1 cellular context compared by ENCODE assay signal in the genomic region with DNA sequence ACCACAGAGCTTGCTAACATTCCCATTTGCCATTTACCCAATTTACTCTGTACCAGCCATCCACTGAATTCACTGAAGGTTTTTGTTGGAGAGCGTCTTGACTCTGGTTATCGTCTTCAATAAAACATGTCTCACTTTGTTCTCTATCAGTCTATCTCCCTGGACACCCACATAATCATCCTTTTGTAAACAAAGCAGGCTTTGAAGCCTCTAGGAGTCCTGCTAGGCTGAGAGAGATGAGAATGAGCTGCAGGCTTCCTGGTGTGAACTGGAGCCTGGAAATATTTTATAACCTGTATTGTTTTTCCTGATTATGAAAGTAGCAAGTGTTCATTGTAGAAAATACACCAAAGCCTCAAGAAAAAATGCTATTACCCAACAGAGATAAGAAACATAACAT.
A peak's percentile ranks its signal among the peaks of the same experiment; 100 is the strongest.
TF ChIP-seq lines count a peak whose summit lies in the region.

No MANE protein-coding gene starts in this region.

TF ChIP-seq in HEK293, 187 proteins besides CTCF, POLR2A, EP300 and RAD21 (continued from another document):
- TF ChIP-seq ZNF843 (tag by site-specific recombination; IDR thresholded peaks at IDR 0.05) (0 out of 2 replicates have a peak, but pooled peaks have one; percentile 42), ZNF654 (tag by site-specific recombination; IDR thresholded peaks at IDR 0.05; ENCODE audit: low read depth) (no peak), ZNF112 (tag by site-specific recombination; IDR thresholded peaks at IDR 0.05) (no peak), EGR2 (tag by site-specific recombination; IDR thresholded peaks at IDR 0.05; ENCODE audit: low read depth) (peak; percentile 48; the same call in 1 of the 2 replicates), ZIC2 (tag by site-specific recombination; IDR thresholded peaks at IDR 0.05) (peak; percentile 88), ZNF214 (tag by site-specific recombination; IDR thresholded peaks at IDR 0.05; ENCODE audit: borderline replicate concordance) (no peak), ZNF423 (tag by site-specific recombination; IDR thresholded peaks at IDR 0.05) (peak; percentile 42; the same call in 1 of the 2 replicates), ZNF837 (tag by site-specific recombination; IDR thresholded peaks at IDR 0.05) (no peak), ZNF785 (tag by site-specific recombination; IDR thresholded peaks at IDR 0.05) (no peak), ZNF155 (tag by site-specific recombination; IDR thresholded peaks at IDR 0.05) (no peak), GLIS2 (tag by site-specific recombination; IDR thresholded peaks at IDR 0.05) (no peak), ZNF777 (tag by site-specific recombination; IDR thresholded peaks at IDR 0.05; ENCODE audit: borderline replicate concordance) (no peak), ZNF169 (tag by site-specific recombination; IDR thresholded peaks at IDR 0.05) (no peak), SCRT2 (tag by site-specific recombination; IDR thresholded peaks at IDR 0.05) (no peak), KLF1 (tag by site-specific recombination; IDR thresholded peaks at IDR 0.05) (no peak), HOXD13 (CRISPR knock-in tag; IDR thresholded peaks at IDR 0.05; ENCODE audit: borderline replicate concordance) (no peak), ZNF133 (tag by site-specific recombination; IDR thresholded peaks at IDR 0.05) (no peak), ZNF157 (tag by site-specific recombination; IDR thresholded peaks at IDR 0.05) (no peak), ZNF596 (tag by site-specific recombination; IDR thresholded peaks at IDR 0.05) (0 out of 2 replicates have a peak, but pooled peaks have one; percentile 23), ZNF629 (tag by site-specific recombination; IDR thresholded peaks at IDR 0.05) (no peak), ZNF221 (tag by site-specific recombination; IDR thresholded peaks at IDR 0.05; ENCODE audit: borderline replicate concordance) (no peak), ZNF23 (tag by site-specific recombination; IDR thresholded peaks at IDR 0.05; ENCODE audit: borderline replicate concordance) (no peak), ZNF146 (tag by site-specific recombination; IDR thresholded peaks at IDR 0.05) (no peak), ZBTB7A (tag by site-specific recombination; IDR thresholded peaks at IDR 0.05; ENCODE audit: low read depth) (no peak), BCL6B (tag by site-specific recombination; IDR thresholded peaks at IDR 0.05) (peak; percentile 58), ZNF274 (IDR thresholded peaks at IDR 0.05; ENCODE audit: low read length) (no peak), ZNF274 (tag by site-specific recombination; IDR thresholded peaks at IDR 0.05; ENCODE audit: borderline replicate concordance) (no peak), HIC1 (tag by site-specific recombination; IDR thresholded peaks at IDR 0.05) (0 out of 2 replicates have a peak, but pooled peaks have one; percentile 37), ZFHX2 (tag by site-specific recombination; conservative IDR thresholded peaks at IDR 0.05) (peak; percentile 43), TCF7L2 (IDR thresholded peaks at IDR 0.05; ENCODE audit: borderline replicate concordance, low read depth, low read length) (peak; percentile 98), ZFP37 (tag by site-specific recombination; IDR thresholded peaks at IDR 0.05) (no peak), ZNF692 (tag by site-specific recombination; IDR thresholded peaks at IDR 0.05) (no peak), FEZF1 (tag by site-specific recombination; IDR thresholded peaks at IDR 0.05) (peak; percentile 78)
- TF ChIP-seq, protein P1, sequence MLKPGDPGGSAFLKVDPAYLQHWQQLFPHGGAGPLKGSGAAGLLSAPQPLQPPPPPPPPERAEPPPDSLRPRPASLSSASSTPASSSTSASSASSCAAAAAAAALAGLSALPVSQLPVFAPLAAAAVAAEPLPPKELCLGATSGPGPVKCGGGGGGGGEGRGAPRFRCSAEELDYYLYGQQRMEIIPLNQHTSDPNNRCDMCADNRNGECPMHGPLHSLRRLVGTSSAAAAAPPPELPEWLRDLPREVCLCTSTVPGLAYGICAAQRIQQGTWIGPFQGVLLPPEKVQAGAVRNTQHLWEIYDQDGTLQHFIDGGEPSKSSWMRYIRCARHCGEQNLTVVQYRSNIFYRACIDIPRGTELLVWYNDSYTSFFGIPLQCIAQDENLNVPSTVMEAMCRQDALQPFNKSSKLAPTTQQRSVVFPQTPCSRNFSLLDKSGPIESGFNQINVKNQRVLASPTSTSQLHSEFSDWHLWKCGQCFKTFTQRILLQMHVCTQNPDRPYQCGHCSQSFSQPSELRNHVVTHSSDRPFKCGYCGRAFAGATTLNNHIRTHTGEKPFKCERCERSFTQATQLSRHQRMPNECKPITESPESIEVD (tag by site-specific recombination; IDR thresholded peaks at IDR 0.05): peak; percentile 60
- TF ChIP-seq, protein P2, sequence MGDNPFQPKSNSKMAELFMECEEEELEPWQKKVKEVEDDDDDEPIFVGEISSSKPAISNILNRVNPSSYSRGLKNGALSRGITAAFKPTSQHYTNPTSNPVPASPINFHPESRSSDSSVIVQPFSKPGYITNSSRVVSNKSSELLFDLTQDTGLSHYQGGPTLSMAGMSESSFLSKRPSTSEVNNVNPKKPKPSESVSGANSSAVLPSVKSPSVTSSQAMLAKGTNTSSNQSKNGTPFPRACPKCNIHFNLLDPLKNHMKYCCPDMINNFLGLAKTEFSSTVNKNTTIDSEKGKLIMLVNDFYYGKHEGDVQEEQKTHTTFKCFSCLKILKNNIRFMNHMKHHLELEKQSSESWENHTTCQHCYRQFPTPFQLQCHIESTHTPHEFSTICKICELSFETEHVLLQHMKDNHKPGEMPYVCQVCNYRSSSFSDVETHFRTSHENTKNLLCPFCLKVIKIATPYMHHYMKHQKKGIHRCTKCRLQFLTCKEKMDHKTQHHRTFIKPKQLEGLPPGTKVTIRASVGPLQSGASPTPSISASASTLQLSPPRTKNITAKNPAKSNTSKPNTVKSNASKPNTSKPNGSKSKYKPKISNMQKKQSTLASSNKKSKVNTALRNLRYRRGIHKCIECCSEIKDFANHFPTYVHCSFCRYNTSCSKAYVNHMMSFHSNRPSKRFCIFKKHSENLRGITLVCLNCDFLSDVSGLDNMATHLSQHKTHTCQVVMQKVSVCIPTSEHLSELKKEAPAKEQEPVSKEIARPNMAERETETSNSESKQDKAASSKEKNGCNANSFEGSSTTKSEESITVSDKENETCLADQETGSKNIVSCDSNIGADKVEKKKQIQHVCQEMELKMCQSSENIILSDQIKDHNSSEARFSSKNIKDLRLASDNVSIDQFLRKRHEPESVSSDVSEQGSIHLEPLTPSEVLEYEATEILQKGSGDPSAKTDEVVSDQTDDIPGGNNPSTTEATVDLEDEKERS (tag by site-specific recombination; IDR thresholded peaks at IDR 0.05): no peak
- TF ChIP-seq, protein P3, sequence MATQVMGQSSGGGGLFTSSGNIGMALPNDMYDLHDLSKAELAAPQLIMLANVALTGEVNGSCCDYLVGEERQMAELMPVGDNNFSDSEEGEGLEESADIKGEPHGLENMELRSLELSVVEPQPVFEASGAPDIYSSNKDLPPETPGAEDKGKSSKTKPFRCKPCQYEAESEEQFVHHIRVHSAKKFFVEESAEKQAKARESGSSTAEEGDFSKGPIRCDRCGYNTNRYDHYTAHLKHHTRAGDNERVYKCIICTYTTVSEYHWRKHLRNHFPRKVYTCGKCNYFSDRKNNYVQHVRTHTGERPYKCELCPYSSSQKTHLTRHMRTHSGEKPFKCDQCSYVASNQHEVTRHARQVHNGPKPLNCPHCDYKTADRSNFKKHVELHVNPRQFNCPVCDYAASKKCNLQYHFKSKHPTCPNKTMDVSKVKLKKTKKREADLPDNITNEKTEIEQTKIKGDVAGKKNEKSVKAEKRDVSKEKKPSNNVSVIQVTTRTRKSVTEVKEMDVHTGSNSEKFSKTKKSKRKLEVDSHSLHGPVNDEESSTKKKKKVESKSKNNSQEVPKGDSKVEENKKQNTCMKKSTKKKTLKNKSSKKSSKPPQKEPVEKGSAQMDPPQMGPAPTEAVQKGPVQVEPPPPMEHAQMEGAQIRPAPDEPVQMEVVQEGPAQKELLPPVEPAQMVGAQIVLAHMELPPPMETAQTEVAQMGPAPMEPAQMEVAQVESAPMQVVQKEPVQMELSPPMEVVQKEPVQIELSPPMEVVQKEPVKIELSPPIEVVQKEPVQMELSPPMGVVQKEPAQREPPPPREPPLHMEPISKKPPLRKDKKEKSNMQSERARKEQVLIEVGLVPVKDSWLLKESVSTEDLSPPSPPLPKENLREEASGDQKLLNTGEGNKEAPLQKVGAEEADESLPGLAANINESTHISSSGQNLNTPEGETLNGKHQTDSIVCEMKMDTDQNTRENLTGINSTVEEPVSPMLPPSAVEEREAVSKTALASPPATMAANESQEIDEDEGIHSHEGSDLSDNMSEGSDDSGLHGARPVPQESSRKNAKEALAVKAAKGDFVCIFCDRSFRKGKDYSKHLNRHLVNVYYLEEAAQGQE (tag by site-specific recombination; IDR thresholded peaks at IDR 0.05): peak; percentile 26; the same call in 1 of the 2 replicates
